Comparison of ENCODE assay signal across 16 cellular contexts in genomic region chr2:201992960-201993359, GRCh38. TPM values are rescaled to one million over a fixed set of nuclear protein-coding genes. Genes with fewer than 3 reads are reported as not detected.
A peak's percentile ranks its signal among the peaks of the same experiment; 100 is the strongest.
DNase-seq lines count a peak whose midpoint lies in the region; ATAC-seq, FAIRE-seq and TF ChIP-seq lines count a peak whose summit lies in the region.
"Had no signal": no experiment of that assay in that cellular context is flagged by ENCODE, and none has a peak within 500 bp of the region (broad histone marks: within the 10 kb centered on the region; RNA-seq: fewer than 3 reads in every experiment).

No MANE protein-coding gene starts in this region.

- H3K4me2 ChIP-seq in MM.1S (ENCODE audit: low read depth, low read length) (no peak overlapping the region), PC-3 (ENCODE audit: low read length) (no peak overlapping the region)
- H3K4me2 ChIP-seq: KMS-11 had no signal

- POLR2A ChIA-PET in PC-3 (lab: Charles Lee; ENCODE audit: unreplicated experiment) = no interaction called here

- CTCF ChIA-PET in PC-3 (lab: Charles Lee) = no interaction called here

- H3K9me3 ChIP-seq in MM.1S (replicated peaks; ENCODE audit: insufficient read depth, low read length) = no peaks in the 10 kb centered on the region
- H3K9me3 ChIP-seq in PC-3 (ENCODE audit: low read length) = no peaks in the 10 kb centered on the region
- H3K9me3 ChIP-seq in tibial nerve = no peaks in the 10 kb centered on the region
- H3K9me3 ChIP-seq: BLaER1 treated with 17β-estradiol and CSF1 and Interleukin-3, amounts not matched to agents 10 nM and 100 nM had no signal

- H3K27ac ChIP-seq in MM.1S (ENCODE audit: low read length) (no peak overlapping the region), PC-3 (ENCODE audit: low read length) (no peak overlapping the region), tibial nerve (no peak overlapping the region)
- H3K27ac ChIP-seq: BLaER1 treated with 17β-estradiol and CSF1 and Interleukin-3, amounts not matched to agents 10 nM and 100 nM; KMS-11 had no signal

- H3K9ac ChIP-seq in MM.1S (ENCODE audit: low read length) (no peak overlapping the region), PC-3 (ENCODE audit: low read length) (no peak overlapping the region)
- H3K9ac ChIP-seq: BLaER1 treated with 17β-estradiol and CSF1 and Interleukin-3, amounts not matched to agents 10 nM and 100 nM; KMS-11 had no signal

- H3K4me1 ChIP-seq in MM.1S (ENCODE audit: low read length) (peaks cover 17% of the 10 kb centered on the region), PC-3 (ENCODE audit: insufficient read depth, low read length) (peaks cover 14% of the 10 kb centered on the region), tibial nerve (peaks cover 0 to 7% (median 0%) of the 10 kb centered on the region in 4 donors)

- H3K79me2 ChIP-seq in MM.1S (ENCODE audit: low read length) (no peaks in the 10 kb centered on the region), PC-3 (ENCODE audit: low read length) (no peaks in the 10 kb centered on the region)

- no TSS peak for BruUV-seq in PC-3 (replicated peaks; lab: Mats Ljungman, UMichigan)

- no peak for ATAC-seq in HG02870 (IDR thresholded peaks at IDR 0.05; ENCODE audit: unreplicated experiment)
- ATAC-seq in HG02884 (IDR thresholded peaks at IDR 0.05; ENCODE audit: unreplicated experiment) = no peak
- ATAC-seq in PC-3 = no peak
- ATAC-seq: HCT116 had no signal

- no peak overlapping the region for H3K4me3 ChIP-seq in MM.1S (ENCODE audit: low read length)
- H3K4me3 ChIP-seq in epithelial cell of esophagus (ENCODE audit: low read length) = no peak overlapping the region
- H3K4me3 ChIP-seq in PC-3 (ENCODE audit: low read length) = no peak overlapping the region
- H3K4me3 ChIP-seq in tibial nerve = no peak overlapping the region
- H3K4me3 ChIP-seq: BLaER1 treated with 17β-estradiol and CSF1 and Interleukin-3, amounts not matched to agents 10 nM and 100 nM had no signal

- H3K9me2 ChIP-seq in MM.1S (replicated peaks; ENCODE audit: insufficient read depth, low read length) (no peaks in the 10 kb centered on the region), PC-3 (replicated peaks; ENCODE audit: low read length) (no peaks in the 10 kb centered on the region)

- H3F3A ChIP-seq in MM.1S (ENCODE audit: insufficient read depth, low read length) = no peaks in the 10 kb centered on the region
- H3F3A ChIP-seq in PC-3 (ENCODE audit: low read length, unreplicated experiment) = no peaks in the 10 kb centered on the region

- no peak for TF ChIP-seq POLR2A in tibial nerve (IDR thresholded peaks at IDR 0.05)

- TF ChIP-seq CTCF in MM.1S (IDR thresholded peaks at IDR 0.05; ENCODE audit: low read length) = no peak
- no peak for TF ChIP-seq CTCF in epithelial cell of esophagus (IDR thresholded peaks at IDR 0.05; ENCODE audit: insufficient read depth, low read depth, low read length, missing control alignments)
- TF ChIP-seq CTCF in PC-3 (conservative IDR thresholded peaks at IDR 0.05; ENCODE audit: low read depth, low read length) = no peak
- no peak for TF ChIP-seq CTCF in tibial nerve (IDR thresholded peaks at IDR 0.05)

- 94 to 99% methylated on average over 4 of the region's 4 CpGs for WGBS in tibial nerve, 2 donors

- 0 out of 2 replicates have a peak overlapping the region, but pooled peaks have one; percentile 33 for H2AFZ ChIP-seq in MM.1S (ENCODE audit: low read length)
- no peak overlapping the region for H2AFZ ChIP-seq in PC-3 (ENCODE audit: low read length)

- H3K36me3 ChIP-seq in MM.1S (replicated peaks; ENCODE audit: insufficient read depth, low read length) (no peaks in the 10 kb centered on the region), PC-3 (ENCODE audit: low read depth, low read length) (no peaks in the 10 kb centered on the region), tibial nerve (no peaks in the 10 kb centered on the region)
- H3K36me3 ChIP-seq: BLaER1 treated with 17β-estradiol and CSF1 and Interleukin-3, amounts not matched to agents 10 nM and 100 nM had no signal

- intact Hi-C loops in PC-3 (cut with micrococcal nuclease) = no loop called here

- peak; percentile 51 for FAIRE-seq in GM19239 (lab: Jason Lieb, UNC)
- FAIRE-seq: GM18507 had no signal

- no peaks in the 10 kb centered on the region for H3K27me3 ChIP-seq in MM.1S (replicated peaks; ENCODE audit: insufficient read depth, low read length)
- H3K27me3 ChIP-seq in PC-3 (ENCODE audit: low read length) = no peaks in the 10 kb centered on the region
- H3K27me3 ChIP-seq in tibial nerve = no peaks in the 10 kb centered on the region
- H3K27me3 ChIP-seq: BLaER1 treated with 17β-estradiol and CSF1 and Interleukin-3, amounts not matched to agents 10 nM and 100 nM had no signal

- no peak for TF ChIP-seq EP300 in tibial nerve (IDR thresholded peaks at IDR 0.05)

- DNase-seq in GM19239 (ENCODE audit: insufficient read length, low spot score) = no peak
- no peak for DNase-seq in MM.1S
- DNase-seq in epithelial cell of esophagus (ENCODE audit: low read depth) = peak; percentile 37
- no peak for DNase-seq in PC-3
- no peak for DNase-seq in tibial nerve (ENCODE audit: low spot score in 2 of 2)
- DNase-seq: ACHN; Calu3; CD4-positive, CD25-positive, alpha-beta regulatory T cell; DMS 273 treated with DMSO at 0.1 percent for 48 hours; GOT3 had no signal

- H4K20me1 ChIP-seq in MM.1S (ENCODE audit: insufficient read depth, low read length) (no peaks in the 10 kb centered on the region), PC-3 (ENCODE audit: low read length) (no peaks in the 10 kb centered on the region)
- H4K20me1 ChIP-seq: BLaER1 treated with 17β-estradiol and CSF1 and Interleukin-3, amounts not matched to agents 10 nM and 100 nM had no signal

RNA-seq across cellular contexts. Expression of gene FZD7, which starts 40.7 kb away (rescaled TPM):
- 4.8 and 5.5 TPM in 2 replicates for total RNA-seq in PC-3 (2014; rRNA removed)
- 10 to 100 TPM in 2 of 4 donors, 1 to 10 TPM in 2; 7.2 to 14.2 (median 11.1) TPM for total RNA-seq in tibial nerve
